Comparison of ENCODE assay signal across 20 cellular contexts in genomic region chr6:155755452-155755851, GRCh38.
DNase-seq lines count a peak whose midpoint lies in the region; ATAC-seq and TF ChIP-seq lines count a peak whose summit lies in the region.
"Had no signal": no experiment of that assay in that cellular context is flagged by ENCODE, and none has a peak within 500 bp of the region (broad histone marks: within the 10 kb centered on the region; RNA-seq: fewer than 3 reads in every experiment).

No MANE protein-coding gene starts in this region.

- no peaks in the 10 kb centered on the region for H3K27me3 ChIP-seq in SK-N-SH (ENCODE audit: insufficient read depth)
- H3K27me3 ChIP-seq in thyroid gland: no peaks in the 10 kb centered on the region

- no peak overlapping the region for H3K4me3 ChIP-seq in SK-N-SH (ENCODE audit: low read depth in 2 of 2, low read length in 1 of 2)
- H3K4me3 ChIP-seq in SK-N-MC: no peak overlapping the region
- no peak overlapping the region for H3K4me3 ChIP-seq in choroid plexus epithelial cell (ENCODE audit: low read depth, low read length)
- no peak overlapping the region for H3K4me3 ChIP-seq in thyroid gland (replicated peaks in 1 of 3)
- H3K4me3 ChIP-seq: A549, GM12878, GM23248 had no signal

- WGBS in SK-N-SH (ENCODE audit: low lambda C conversion rate): 59% methylated on average over 3 of the region's 3 CpGs
- WGBS in thyroid gland, 2 donors: 34 to 39% methylated on average over 3 of the region's 3 CpGs

- CTCF ChIA-PET in SK-N-SH (lab: Yijun Ruan, JAX): no interaction called here

- no peaks in the 10 kb centered on the region for H3K9me2 ChIP-seq in SK-N-SH

- no peak for TF ChIP-seq RAD21 in SK-N-SH (IDR thresholded peaks at IDR 0.05; ENCODE audit: low read length)

- no peak for TF ChIP-seq EP300 in SK-N-SH (IDR thresholded peaks at IDR 0.05; ENCODE audit: borderline replicate concordance in 1 of 2, low read depth in 1 of 2, low read length in 1 of 2)

- peaks cover 3% of the 10 kb centered on the region for H3F3A ChIP-seq in SK-N-SH (replicated peaks; ENCODE audit: insufficient read depth)

- H3K36me3 ChIP-seq in SK-N-SH (replicated peaks in 1 of 2; ENCODE audit: control insufficient read depth in 1 of 2, insufficient read depth in 2 of 2, low read length in 1 of 2): no peaks in the 10 kb centered on the region
- no peaks in the 10 kb centered on the region for H3K36me3 ChIP-seq in SK-N-MC (ENCODE audit: insufficient read depth, low read length)
- H3K36me3 ChIP-seq in thyroid gland: no peaks in the 10 kb centered on the region

- no peak overlapping the region for H2AFZ ChIP-seq in SK-N-SH (ENCODE audit: low read depth)
- H2AFZ ChIP-seq: GM23248 had no signal

- H3K4me1 ChIP-seq in SK-N-SH (ENCODE audit: control insufficient read depth in 1 of 2, insufficient read depth in 2 of 2, low read depth in 1 of 2, low read length in 1 of 2) (peaks cover 0 to 6% of the 10 kb centered on the region in 2 experiments; a peak in 2 of 4 replicates), thyroid gland (peaks cover 0 to 5% of the 10 kb centered on the region in 2 donors)
- H3K4me1 ChIP-seq: A549, Caco-2 had no signal

- no peak overlapping the region for H3K4me2 ChIP-seq in SK-N-SH
- H3K4me2 ChIP-seq: A549 had no signal

- H3K27ac ChIP-seq in SK-N-SH (ENCODE audit: low read depth in 2 of 2, low read length in 1 of 2) (peak overlapping the region in 1 of 2 experiments; percentile 33; a peak in 1 of 4 replicates), SK-N-MC (peak overlapping the region; percentile 21), thyroid gland (no peak overlapping the region)
- H3K27ac ChIP-seq: 22Rv1, A549, C4-2B, GM23248, HL-60 had no signal

- intact Hi-C loops in sciatic nerve (cut with DNase I): no loop called here
- intact Hi-C loops in thyroid gland (cut with DNase I): no loop called here

- POLR2A ChIA-PET in SK-N-SH (lab: Yijun Ruan, JAX): no interaction called here

- H3K9ac ChIP-seq in SK-N-SH (no peak overlapping the region), SK-N-MC (ENCODE audit: insufficient read length) (no peak overlapping the region)
- H3K9ac ChIP-seq: GM23248 had no signal

- DNase-seq in SK-N-SH (no peak), SK-N-MC (ENCODE audit: low read depth, low spot score) (no peak), choroid plexus epithelial cell (ENCODE audit: low read depth) (peak; percentile 11), sciatic nerve (ENCODE audit: low spot score) (no peak), thyroid gland (no peak), NCI-H2081 treated with DMSO at 0.1 percent for 48 hours (lab: John Stamatoyannopoulos, UW) (no peak)
- DNase-seq: AML-193; Caco-2; CD4-positive, alpha-beta T cell; DMS79 treated with DMSO at 0.1 percent for 48 hours; EL; GM23248; HCEC 1CT had no signal

- TF ChIP-seq CTCF in SK-N-SH (IDR thresholded peaks at IDR 0.05) (no peak), choroid plexus epithelial cell (conservative IDR thresholded peaks at IDR 0.05; ENCODE audit: low read depth, low read length) (no peak), thyroid gland (IDR thresholded peaks at IDR 0.05) (no peak)

- no peak for TF ChIP-seq POLR2A in thyroid gland (IDR thresholded peaks at IDR 0.05)

- no peaks in the 10 kb centered on the region for H3K9me3 ChIP-seq in SK-N-SH
- no peaks in the 10 kb centered on the region for H3K9me3 ChIP-seq in SK-N-MC (ENCODE audit: low read depth, low read length)
- H3K9me3 ChIP-seq in thyroid gland: no peaks in the 10 kb centered on the region
- H3K9me3 ChIP-seq: A549, Caco-2 had no signal

- peak; percentile 61 for ATAC-seq in SK-N-SH treated with all-trans-retinoic acid at 6 μM for 48 hours
- ATAC-seq in sciatic nerve: peak; percentile 62
- ATAC-seq in GM21529 (IDR thresholded peaks at IDR 0.05; ENCODE audit: unreplicated experiment): no peak
- ATAC-seq: A549, GM12878 had no signal

- no peaks in the 10 kb centered on the region for H3K79me2 ChIP-seq in SK-N-SH (ENCODE audit: insufficient read depth)

- no peaks in the 10 kb centered on the region for H4K20me1 ChIP-seq in SK-N-SH (ENCODE audit: insufficient read depth)

TF ChIP-seq in SK-N-SH treated with all-trans-retinoic acid at 6 μM for 48 hours, 23 proteins besides CTCF, POLR2A, EP300 and RAD21:
- TF ChIP-seq CSDC2 (CRISPR knock-in tag; IDR thresholded peaks at IDR 0.05): no peak
- TF ChIP-seq TOX (CRISPR knock-in tag; IDR thresholded peaks at IDR 0.05; ENCODE audit: borderline replicate concordance): no peak
- TF ChIP-seq OSR1 (CRISPR knock-in tag; IDR thresholded peaks at IDR 0.05): no peak
- no peak for TF ChIP-seq ZNF8 (CRISPR knock-in tag; IDR thresholded peaks at IDR 0.05)
- no peak for TF ChIP-seq GLIS3 (CRISPR knock-in tag; IDR thresholded peaks at IDR 0.05)
- TF ChIP-seq PATZ1 (CRISPR knock-in tag; IDR thresholded peaks at IDR 0.05; ENCODE audit: borderline replicate concordance): no peak
TF ChIP-seq in SK-N-SH treated with all-trans-retinoic acid at 6 μM for 48 hours: peak in this region for 0.

TF ChIP-seq in SK-N-SH, 30 proteins besides CTCF, POLR2A, EP300 and RAD21:
- TF ChIP-seq TAF1 (IDR thresholded peaks at IDR 0.05; ENCODE audit: borderline replicate concordance, low read depth, low read length) (no peak), NRF1 (IDR thresholded peaks at IDR 0.05; ENCODE audit: low read depth, low read length) (no peak), SMC3 (IDR thresholded peaks at IDR 0.05; ENCODE audit: low read depth, low read length) (no peak), CHD2 (IDR thresholded peaks at IDR 0.05; ENCODE audit: low read length, partially characterized antibody) (no peak), YY1 (IDR thresholded peaks at IDR 0.05; ENCODE audit: low read depth) (no peak), FOSL2 (IDR thresholded peaks at IDR 0.05; ENCODE audit: borderline replicate concordance, low read depth) (no peak), FOXJ3 (CRISPR knock-in tag; IDR thresholded peaks at IDR 0.05) (no peak), NFIC (IDR thresholded peaks at IDR 0.05; ENCODE audit: borderline replicate concordance) (no peak), USF2 (IDR thresholded peaks at IDR 0.05; ENCODE audit: borderline replicate concordance, low read depth, low read length) (no peak), RCOR1 (IDR thresholded peaks at IDR 0.05; ENCODE audit: low read length) (no peak), IRF3 (IDR thresholded peaks at IDR 0.05; ENCODE audit: low read depth, low read length) (no peak), ELF1 (IDR thresholded peaks at IDR 0.05) (no peak), TCF12 (IDR thresholded peaks at IDR 0.05) (no peak), FOXM1 (IDR thresholded peaks at IDR 0.05; ENCODE audit: low read depth) (no peak), MAX (IDR thresholded peaks at IDR 0.05; ENCODE audit: low read depth) (no peak), SIN3A (IDR thresholded peaks at IDR 0.05; ENCODE audit: borderline replicate concordance, low read depth, low read length) (no peak)
